8 cellular contexts compared by ENCODE assay signal in the genomic region with DNA sequence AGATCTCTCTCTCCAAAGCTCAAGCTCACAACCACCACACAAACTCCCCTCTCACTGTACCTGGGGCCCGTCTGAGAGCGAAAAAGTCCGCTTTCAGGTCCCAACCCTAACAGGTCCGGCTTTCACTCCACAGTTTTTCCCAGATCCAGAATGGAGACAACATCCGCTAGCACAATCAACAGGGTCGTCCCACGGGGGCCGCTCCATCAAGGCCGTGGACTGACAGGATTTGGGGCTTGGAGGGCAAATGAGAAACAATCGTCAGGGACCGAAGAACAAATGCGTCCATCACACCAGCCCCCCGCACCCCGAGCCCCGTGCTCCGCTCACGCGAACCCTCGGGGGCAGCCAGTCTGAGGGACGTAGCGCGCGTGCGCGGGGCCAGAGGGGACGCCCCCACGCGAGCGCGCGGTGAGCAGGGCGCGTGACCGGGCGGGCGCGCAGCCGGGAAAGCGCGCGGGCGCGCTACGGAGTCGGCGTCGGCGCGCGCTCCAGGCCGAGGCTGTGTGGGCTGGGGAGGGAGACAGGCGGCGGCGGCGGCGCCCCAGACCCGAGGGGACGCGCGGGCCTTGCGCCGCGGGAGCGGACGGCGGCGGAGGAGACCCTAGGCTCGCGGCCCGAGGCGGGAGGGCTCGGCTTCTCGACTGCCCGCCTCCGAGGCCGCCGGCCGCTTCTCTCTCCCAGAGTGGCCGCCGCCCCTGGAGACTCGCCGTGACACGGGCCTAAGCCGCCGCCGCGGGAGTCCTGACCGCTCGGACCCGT. TPM values are rescaled to one million over a fixed set of nuclear protein-coding genes. Genes with fewer than 3 reads are reported as not detected.
DNase-seq lines count a peak whose midpoint lies in the region; ATAC-seq, FAIRE-seq and TF ChIP-seq lines count a peak whose summit lies in the region.

A gene (plus strand): TSS at position 470 of the 762 bp plus-strand sequence. CDS start 606 bp downstream, outside the sequence.

- peak within 1 kb of the TSS; percentile 77 for H3K9ac ChIP-seq in Karpas-422 (ENCODE audit: low read length)

- peak; percentile 8 for TF ChIP-seq CTCF in neutrophil (IDR thresholded peaks at IDR 0.05)
- TF ChIP-seq CTCF in subcutaneous adipose tissue (IDR thresholded peaks at IDR 0.05; ENCODE audit: low read depth), result no peak

- H3K9me3 ChIP-seq in Karpas-422 (ENCODE audit: low read length) (no peaks in the 10 kb centered on the region), neutrophil (no peaks in the 10 kb centered on the region)

- peaks cover 32% of the 10 kb centered on the region for H3K4me1 ChIP-seq in Karpas-422 (ENCODE audit: low read length)
- H3K4me1 ChIP-seq in neutrophil (ENCODE audit: control insufficient read depth in 1 of 2, insufficient read depth in 1 of 2, low read depth in 1 of 2, low read length in 1 of 2), result peaks cover 43 to 47% of the 10 kb centered on the region in 2 experiments

- H3K9me2 ChIP-seq in Karpas-422 (replicated peaks; ENCODE audit: insufficient read depth, low read length), result no peaks in the 10 kb centered on the region

- ATAC-seq in GM21825 (IDR thresholded peaks at IDR 0.05; ENCODE audit: unreplicated experiment), result peak; percentile 86

- H3K4me3 ChIP-seq in Karpas-422 (ENCODE audit: low read length) (peak within 1 kb of the TSS; percentile 92), neutrophil (ENCODE audit: low read depth in 1 of 2, low read length in 1 of 2) (peak within 1 kb of the TSS; percentile 86 to 88)

- H3K4me2 ChIP-seq in Karpas-422 (ENCODE audit: low read depth, low read length, poor library complexity, severe bottlenecking), result peak within 1 kb of the TSS; percentile 92

- H4K20me1 ChIP-seq in Karpas-422 (ENCODE audit: insufficient read depth, low read depth, low read length), result no peaks in the 10 kb centered on the region

- H3K36me3 ChIP-seq in Karpas-422 (ENCODE audit: insufficient read depth, low read length), result peaks cover 3% of the 10 kb centered on the region; the same call in 1 of the 2 replicates
- no peaks in the 10 kb centered on the region for H3K36me3 ChIP-seq in neutrophil

- peak within 1 kb of the TSS; percentile 43 for H3K27ac ChIP-seq in Karpas-422 (ENCODE audit: low read length)
- H3K27ac ChIP-seq in neutrophil, result peak within 1 kb of the TSS; percentile 91

- H3K27me3 ChIP-seq in Karpas-422 (ENCODE audit: low read length), result no peaks in the 10 kb centered on the region
- no peaks in the 10 kb centered on the region for H3K27me3 ChIP-seq in neutrophil

- peaks cover 44% of the 10 kb centered on the region for H3K79me2 ChIP-seq in Karpas-422 (ENCODE audit: low read length)

- H2AFZ ChIP-seq in Karpas-422 (ENCODE audit: low read length), result peak within 1 kb of the TSS; percentile 96

- no peak for FAIRE-seq in frontal cortex (lab: Jason Lieb, UNC)

- DNase-seq in ELF-1 (ENCODE audit: low read depth, low spot score), result peak; percentile 63
- DNase-seq in Karpas-422, result peak; percentile 95
- peak; percentile 74 for DNase-seq in SK-N-DZ (ENCODE audit: low spot score)
- peak; percentile 82 for DNase-seq in activated naive CD4-positive, alpha-beta T cell treated with Interleukin-2 at 50 U/mL for 16 hours
- peak; percentile 85 to 93 for DNase-seq in frontal cortex (ENCODE audit: low spot score in 2 of 2)

RNA-seq across cellular contexts. Expression of the gene that starts here (rescaled TPM):
- total RNA-seq in Karpas-422 (2014; rRNA removed; shearing (Covaris generic); ENCODE audit: low replicate concordance), result 25.7 and 28.1 TPM in 2 replicates
- polyA plus RNA-seq in SK-N-DZ (2014; cell fraction: cytosol; rRNA removed), result 10.9 and 11.9 TPM in 2 replicates
- polyA plus RNA-seq in SK-N-DZ (2014; cell fraction: nucleus; rRNA removed), result 9.0 and 9.7 TPM in 2 replicates
- 93.3 TPM for total RNA-seq in frontal cortex
- total RNA-seq in subcutaneous adipose tissue, result 10 to 100 TPM; 47.4 to 73.5 (median 65.9) TPM

Comparison
In these comparisons a context has a peak if more than half of its experiments do, and no peak if none do; other contexts are left out.
1. Peak in every context shown above with its lines: DNase-seq, ATAC-seq, H3K4me3 ChIP-seq and H3K27ac ChIP-seq.